31 cellular contexts compared by ENCODE assay signal in genomic region chr17:70862295-70862694, GRCh38.
"Had no signal": no experiment of that assay in that cellular context is flagged by ENCODE, and none has a peak within 500 bp of the region (broad histone marks: within the 10 kb centered on the region; RNA-seq: fewer than 3 reads in every experiment).

No MANE protein-coding gene starts in this region.

- H3K79me2 ChIP-seq: parathyroid adenoma had no signal

- H3K4me1 ChIP-seq: neural progenitor cell, parathyroid adenoma, psoas muscle, spleen, testis, tibial artery, transverse colon, upper lobe of right lung, uterus had no signal

- DNase-seq: natural killer cell; occipital lobe; ovary; posterior cingulate gyrus; psoas muscle; right cardiac atrium; spleen; stimulated activated CD4-positive, alpha-beta T cell treated with anti-CD3 and anti-CD28 coated beads, Interleukin-12 subunit alpha, Interleukin-12 subunit beta, amount 100 ng/mL, for 4 hours; stimulated activated CD4-positive, alpha-beta T cell treated with anti-CD3 and anti-CD28 coated beads, Interleukin-1b, Interleukin-23, amount 100 ng/mL, for 48 hours; stimulated activated CD4-positive, alpha-beta T cell treated with anti-CD3 and anti-CD28 coated beads, Interleukin-4, amount 100 ng/mL, for 1 hour; stimulated activated CD4-positive, alpha-beta T cell treated with anti-CD3 and anti-CD28 coated beads, Interleukin-4, amount 100 ng/mL, for 4 hours; stimulated activated CD8-positive, alpha-beta memory T cell treated with anti-CD3 and anti-CD28 coated beads, Interleukin-4, amount 100 ng/mL, for 48 hours; stimulated activated naive CD4-positive, alpha-beta T cell; stimulated activated naive CD8-positive, alpha-beta T cell treated with anti-CD3 and anti-CD28 coated beads, Interleukin-15, amount 100 ng/mL, for 72 hours; stimulated activated naive CD8-positive, alpha-beta T cell treated with anti-CD3 and anti-CD28 coated beads, Interleukin-15, Interleukin-2, amounts not matched to agents 100 U/mL and 50 U/mL, for 24 hours; substantia nigra; testis; tibial artery; transverse colon; upper lobe of right lung; uterus had no signal

- H3K27ac Mint-ChIP-seq: natural killer cell; nephron; neural progenitor cell; progenitor cell of endocrine pancreas; stimulated activated memory B cell treated with anti-CD40 and anti-IgM and Interleukin-4, amounts not matched to agents 10 μg/mL and 1 μg/mL and 100 μg/mL, for 72 hours; stimulated activated naive CD8-positive, alpha-beta T cell treated with anti-CD3 and anti-CD28 coated beads, Interleukin-15, amount 100 ng/mL, for 72 hours; type B pancreatic cell had no signal

- H3K9ac ChIP-seq: neural progenitor cell, parathyroid adenoma had no signal

- H3K36me3 Mint-ChIP-seq: natural killer cell; stimulated activated memory B cell treated with anti-CD40 and anti-IgM and Interleukin-4, amounts not matched to agents 10 μg/mL and 1 μg/mL and 100 μg/mL, for 72 hours; type B pancreatic cell had no signal

- H3K4me1 Mint-ChIP-seq: natural killer cell; neural progenitor cell; stimulated activated memory B cell treated with anti-CD40 and anti-IgM and Interleukin-4, amounts not matched to agents 10 μg/mL and 1 μg/mL and 100 μg/mL, for 72 hours; stimulated activated naive CD8-positive, alpha-beta T cell treated with anti-CD3 and anti-CD28 coated beads, Interleukin-15, amount 100 ng/mL, for 72 hours had no signal

- H3K4me2 ChIP-seq: neural progenitor cell, smooth muscle cell had no signal

- H3K27me3 Mint-ChIP-seq: progenitor cell of endocrine pancreas; stimulated activated memory B cell treated with anti-CD40 and anti-IgM and Interleukin-4, amounts not matched to agents 10 μg/mL and 1 μg/mL and 100 μg/mL, for 72 hours; stimulated activated naive CD8-positive, alpha-beta T cell treated with anti-CD3 and anti-CD28 coated beads, Interleukin-15, amount 100 ng/mL, for 72 hours had no signal

- ATAC-seq: natural killer cell; psoas muscle; right cardiac atrium; sciatic nerve; stimulated activated memory B cell treated with anti-CD40 and anti-IgM and Interleukin-4, amounts not matched to agents 10 μg/mL and 1 μg/mL and 100 μg/mL, for 72 hours; stimulated activated naive CD8-positive, alpha-beta T cell treated with anti-CD3 and anti-CD28 coated beads, Interleukin-15, amount 100 ng/mL, for 72 hours; stimulated activated naive CD8-positive, alpha-beta T cell treated with anti-CD3 and anti-CD28 coated beads, Interleukin-15, Interleukin-2, amounts not matched to agents 100 U/mL and 50 U/mL, for 24 hours; upper lobe of right lung had no signal

- H3K36me3 ChIP-seq: neural progenitor cell, ovary, spleen, suprapubic skin, tibial artery, transverse colon, upper lobe of right lung, uterus had no signal

- H2AFZ ChIP-seq: neural progenitor cell, parathyroid adenoma had no signal

- H3K9me3 ChIP-seq: ovary, psoas muscle, suprapubic skin, testis, tibial artery, transverse colon, upper lobe of right lung, uterus had no signal

- H3K4me3 Mint-ChIP-seq: natural killer cell; nephron; neural progenitor cell; stimulated activated memory B cell treated with anti-CD40 and anti-IgM and Interleukin-4, amounts not matched to agents 10 μg/mL and 1 μg/mL and 100 μg/mL, for 72 hours; stimulated activated naive CD8-positive, alpha-beta T cell treated with anti-CD3 and anti-CD28 coated beads, Interleukin-15, amount 100 ng/mL, for 72 hours; type B pancreatic cell had no signal

- H3K4me3 ChIP-seq: neural progenitor cell, ovary, psoas muscle, skin epidermis, smooth muscle cell, spleen, suprapubic skin, testis, tibial artery, transverse colon, upper lobe of right lung, uterus had no signal

- H3K27ac ChIP-seq: neural progenitor cell, ovary, parathyroid adenoma, psoas muscle, skin epidermis, spleen, suprapubic skin, testis, tibial artery, transverse colon, upper lobe of right lung, uterus had no signal

- H3K27me3 ChIP-seq: neural progenitor cell, ovary, spleen, suprapubic skin, testis, tibial artery, transverse colon, upper lobe of right lung, uterus had no signal
